Comparison of ENCODE assay signal across 27 cellular contexts in the genomic region with DNA sequence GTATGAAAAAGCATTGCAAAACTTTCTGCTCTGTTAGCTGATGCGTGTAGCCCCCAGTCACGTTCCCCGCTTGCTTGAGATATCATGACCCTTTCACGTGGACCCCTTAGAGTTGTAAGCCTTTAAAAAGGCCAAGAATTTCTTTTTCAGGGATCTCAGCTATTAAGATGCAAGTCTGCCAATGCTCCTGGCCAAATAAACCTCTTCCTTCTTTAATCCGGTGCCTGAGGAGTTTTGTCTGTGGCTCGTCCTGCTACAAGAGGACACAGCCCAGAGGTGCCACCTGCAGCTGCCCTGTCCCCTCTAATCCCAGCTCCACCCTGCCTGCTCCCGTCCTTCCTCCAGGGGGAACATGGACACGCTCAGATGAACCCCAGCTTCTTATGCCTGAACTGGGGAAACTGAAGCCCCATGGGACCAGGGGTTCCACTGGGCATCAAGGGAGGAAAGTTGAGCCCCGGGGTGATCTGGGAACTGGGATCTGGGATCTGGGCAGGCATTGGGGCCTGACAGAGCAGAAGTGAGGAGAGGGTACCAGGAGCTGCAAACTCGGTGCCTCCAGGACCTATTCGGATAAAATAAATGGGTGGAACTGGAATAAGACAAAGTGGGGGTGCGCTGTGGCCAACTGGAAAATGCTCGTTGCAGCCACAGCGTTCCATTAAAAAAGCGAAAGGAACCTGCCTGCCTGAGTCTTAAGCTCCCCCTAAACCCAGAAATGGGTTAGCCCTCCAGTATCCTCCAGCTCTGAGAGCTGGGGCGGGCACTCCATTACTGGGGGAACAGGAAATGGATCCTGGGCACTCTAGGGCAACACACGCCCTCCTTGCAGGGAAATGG. TPM values are rescaled to one million over a fixed set of nuclear protein-coding genes. Genes with fewer than 3 reads are reported as not detected.
A peak's percentile ranks its signal among the peaks of the same experiment; 100 is the strongest.
DNase-seq lines count a peak whose midpoint lies in the region; ATAC-seq and TF ChIP-seq lines count a peak whose summit lies in the region.
"Had no signal": no experiment of that assay in that cellular context is flagged by ENCODE, and none has a peak within 500 bp of the region (broad histone marks: within the 10 kb centered on the region; RNA-seq: fewer than 3 reads in every experiment).

No MANE protein-coding gene starts in this region.

- ATAC-seq in GM23338 = peak; percentile 23
- ATAC-seq in WTC11 = peak; percentile 51
- ATAC-seq in GM18498 (IDR thresholded peaks at IDR 0.05; ENCODE audit: unreplicated experiment) = no peak
- ATAC-seq: activated CD4-positive, alpha-beta T cell treated with anti-CD3 and anti-CD28 coated beads for 36 hours; activated T-cell treated with anti-CD3 and anti-CD28 coated beads, Interleukin-2, amount 50 U/mL, for 4 hours; esophagus mucosa; PC-3 had no signal

- H2BK12ac ChIP-seq in mesenchymal stem cell (ENCODE audit: low read length in 2 of 2) = no peak overlapping the region

- no peak overlapping the region for H2BK120ac ChIP-seq in mesenchymal stem cell (ENCODE audit: low read depth, low read length)

- H2AFZ ChIP-seq in GM23338 (no peak overlapping the region), mesenchymal stem cell (ENCODE audit: low read depth, low read length) (no peak overlapping the region)
- H2AFZ ChIP-seq: hepatocyte had no signal

- no peak overlapping the region for H3K4ac ChIP-seq in mesenchymal stem cell (ENCODE audit: low read depth in 1 of 2, low read length in 2 of 2)

- no peaks in the 10 kb centered on the region for H3K9me3 ChIP-seq in mesenchymal stem cell (ENCODE audit: control insufficient read depth, low read length)
- H3K9me3 ChIP-seq: prostate gland had no signal

- H3K18ac ChIP-seq in mesenchymal stem cell (ENCODE audit: low read depth in 1 of 2, low read length in 2 of 2) = no peak overlapping the region

- H3K9me2 ChIP-seq in GM23338 (ENCODE audit: insufficient read depth) = no peaks in the 10 kb centered on the region

- WGBS in mesenchymal stem cell = 94% methylated on average over 17 of the region's 17 CpGs

- POLR2A ChIA-PET in WTC11 (lab: Charles Lee) = interaction anchor here (0.6 to 3.0 kb wide), 8 partner anchors 11 to 323 kb away, joined by 3 to 23 read pairs (median 5); a partner anchor contains a TSS

- DNase-seq in GM23338 (ENCODE audit: low spot score) (peak; percentile 66), WTC11 (ENCODE audit: low spot score) (no peak), mesenchymal stem cell (no peak), NCI-H524 (lab: John Stamatoyannopoulos, UW) (no peak), cortex of kidney (lab: John Stamatoyannopoulos, UW) (no peak)
- DNase-seq: activated CD4-positive, alpha-beta T cell treated with anti-CD3 and anti-CD28 coated beads for 36 hours; activated CD8-positive, alpha-beta memory T cell treated with anti-CD3 and anti-CD28 coated beads for 24 hours; activated naive CD4-positive, alpha-beta T cell treated with Interleukin-2 at 50 U/mL for 16 hours; activated T-cell treated with anti-CD3 and anti-CD28 coated beads, Interleukin-2, amount 50 U/mL, for 4 hours; CD4-positive, CD25-positive, alpha-beta regulatory T cell; central memory CD4-positive, alpha-beta T cell; foreskin melanocyte; HCEC 1CT; islet precursor cell; NCI-H1105 treated with DMSO at 0.1 percent for 48 hours; NCI-H2081; NCI-H345; PC-3; SHP77; SW 1271 had no signal

- no peak overlapping the region for H4K91ac ChIP-seq in mesenchymal stem cell (ENCODE audit: low read length)

- H3K9ac ChIP-seq in mesenchymal stem cell (ENCODE audit: low read length) = no peak overlapping the region

- peaks cover 15% of the 10 kb centered on the region for H3K9me3 Mint-ChIP-seq in GM23338
- peaks cover 12% of the 10 kb centered on the region for H3K9me3 Mint-ChIP-seq in WTC11
- H3K9me3 Mint-ChIP-seq: activated T-cell treated with anti-CD3 and anti-CD28 coated beads, Interleukin-2, amount 50 U/mL, for 4 hours had no signal

- no peaks in the 10 kb centered on the region; the same call in 1 of the 2 replicates for H4K20me1 ChIP-seq in GM23338 (replicated peaks; ENCODE audit: insufficient read depth)

- H2BK5ac ChIP-seq in mesenchymal stem cell (ENCODE audit: low read depth, low read length, poor library complexity, severe bottlenecking) = no peak overlapping the region

- H3K36me3 Mint-ChIP-seq in GM23338 (ENCODE audit: low read depth) (peaks cover 36% of the 10 kb centered on the region), WTC11 (peaks cover 30% of the 10 kb centered on the region)
- H3K36me3 Mint-ChIP-seq: CD4-positive, CD25-positive, alpha-beta regulatory T cell had no signal

- H3K4me1 ChIP-seq in GM23338 (ENCODE audit: insufficient read depth) = peaks cover 22% of the 10 kb centered on the region
- H3K4me1 ChIP-seq in mesenchymal stem cell (ENCODE audit: control insufficient read depth, insufficient read depth, low read depth, low read length) = peaks cover 35% of the 10 kb centered on the region
- H3K4me1 ChIP-seq: prostate gland had no signal

- H3K4me3 Mint-ChIP-seq in GM23338 (no peak overlapping the region; the same call in 2 of the 3 replicates), WTC11 (no peak overlapping the region)
- H3K4me3 Mint-ChIP-seq: activated CD4-positive, alpha-beta T cell treated with anti-CD3 and anti-CD28 coated beads for 36 hours; activated T-cell treated with anti-CD3 and anti-CD28 coated beads, Interleukin-2, amount 50 U/mL, for 4 hours had no signal

- H2AK5ac ChIP-seq in mesenchymal stem cell (ENCODE audit: low read length, severe bottlenecking) = peak overlapping the region; percentile 9

- H3K27ac Mint-ChIP-seq in GM23338 = no peak overlapping the region
- peak overlapping the region; percentile 77 for H3K27ac Mint-ChIP-seq in WTC11
- H3K27ac Mint-ChIP-seq: activated CD4-positive, alpha-beta T cell treated with anti-CD3 and anti-CD28 coated beads for 36 hours had no signal

- H3K4me1 Mint-ChIP-seq in GM23338 = peaks cover 29% of the 10 kb centered on the region
- peaks cover 38% of the 10 kb centered on the region for H3K4me1 Mint-ChIP-seq in WTC11

- TF ChIP-seq CTCF in GM23338 (conservative IDR thresholded peaks at IDR 0.05; ENCODE audit: low read depth in 2 of 2) (peak; percentile 12 to 24; a peak in 2 of 4 replicates), WTC11 (IDR thresholded peaks at IDR 0.05) (no peak)

- peaks cover 9% of the 10 kb centered on the region for H3K79me2 ChIP-seq in GM23338 (replicated peaks; ENCODE audit: insufficient read depth)

- H3K4me3 ChIP-seq in GM23338 (no peak overlapping the region), mesenchymal stem cell (ENCODE audit: insufficient read depth in 1 of 2, low read depth in 1 of 2, low read length in 2 of 2) (no peak overlapping the region)
- H3K4me3 ChIP-seq: hepatocyte, prostate gland had no signal

- H3K36me3 ChIP-seq in GM23338 (ENCODE audit: insufficient read depth) = 0 out of 2 replicates have a peak, but pooled peaks cover 4% of the 10 kb centered on the region
- peaks cover 7 to 47% of the 10 kb centered on the region in 2 experiments for H3K36me3 ChIP-seq in mesenchymal stem cell (ENCODE audit: control insufficient read depth in 1 of 2, insufficient read depth in 2 of 2, low read depth in 1 of 2, low read length in 2 of 2)
- H3K36me3 ChIP-seq: prostate gland had no signal

- 0 out of 2 replicates have a peak overlapping the region, but pooled peaks have one; percentile 66 for H3K27ac ChIP-seq in GM23338 (ENCODE audit: low read depth)
- H3K27ac ChIP-seq in mesenchymal stem cell (ENCODE audit: low read length, poor library complexity, severe bottlenecking) = no peak overlapping the region
- H3K27ac ChIP-seq: hepatocyte, HL-60, prostate gland had no signal

- CTCF ChIA-PET in WTC11 (lab: Charles Lee) = interaction anchor here (0.7 to 5.3 kb wide), 17 partner anchors 10 to 357 kb away, joined by 3 to 73 read pairs (median 4); a partner anchor contains a TSS

- H3K79me1 ChIP-seq in mesenchymal stem cell (replicated peaks; ENCODE audit: low read length, poor library complexity, severe bottlenecking) = peaks cover 12% of the 10 kb centered on the region

- no peak overlapping the region for H3K23ac ChIP-seq in mesenchymal stem cell (ENCODE audit: low read length in 2 of 2)

- no peak overlapping the region for H3K14ac ChIP-seq in mesenchymal stem cell (ENCODE audit: low read length in 2 of 2)

- H3F3A ChIP-seq in GM23338 (replicated peaks; ENCODE audit: low read depth) = peaks cover 22% of the 10 kb centered on the region

- H3K4me2 ChIP-seq in GM23338 = peak overlapping the region; percentile 45; the same call in 1 of the 2 replicates
- no peak overlapping the region for H3K4me2 ChIP-seq in mesenchymal stem cell (ENCODE audit: low read length, poor library complexity, severe bottlenecking)
- H3K4me2 ChIP-seq: hepatocyte had no signal

- no peak overlapping the region for H4K8ac ChIP-seq in mesenchymal stem cell (ENCODE audit: low read length)

- peaks cover 21% of the 10 kb centered on the region for H3K27me3 Mint-ChIP-seq in GM23338 (ENCODE audit: insufficient read depth, low read depth, poor library complexity)
- no peaks in the 10 kb centered on the region for H3K27me3 Mint-ChIP-seq in WTC11 (ENCODE audit: low read depth)
- H3K27me3 Mint-ChIP-seq: activated CD4-positive, alpha-beta T cell treated with anti-CD3 and anti-CD28 coated beads for 36 hours had no signal

- H3K27me3 ChIP-seq in GM23338 (ENCODE audit: insufficient read depth) (no peaks in the 10 kb centered on the region), mesenchymal stem cell (ENCODE audit: control insufficient read depth in 1 of 2, insufficient read depth in 1 of 2, low read length in 2 of 2) (peaks cover 0 to 3% of the 10 kb centered on the region in 2 experiments)
- H3K27me3 ChIP-seq: hepatocyte had no signal

- no peak overlapping the region for H2BK15ac ChIP-seq in mesenchymal stem cell (ENCODE audit: low read depth, poor library complexity, severe bottlenecking)

TF ChIP-seq in GM23338, 12 proteins besides CTCF, POLR2A, EP300 and RAD21 (continues in another document):
- TF ChIP-seq NANOG (IDR thresholded peaks at IDR 0.05; ENCODE audit: borderline replicate concordance) = no peak

TF ChIP-seq in WTC11, 78 proteins besides CTCF, POLR2A, EP300 and RAD21 (continues in another document):
- TF ChIP-seq JAZF1 (CRISPR knock-in tag; IDR thresholded peaks at IDR 0.05) (no peak), GTF2I (CRISPR knock-in tag; conservative IDR thresholded peaks at IDR 0.05) (no peak)

RNA-seq across cellular contexts. Expression of a gene that starts 19.7 kb away (rescaled TPM):
- total RNA-seq in GM23338 (2014; rRNA removed; shearing (Covaris generic)) = 102 and 128 TPM in 2 replicates
- 65.4 and 79.1 TPM in 2 replicates for polyA plus RNA-seq in GM23338 (2016; fragmentation: Nextera tagmentation; extraction: Ambion mirVana)
- 138 to 187 TPM (median 182 TPM) in 3 replicates for total RNA-seq in WTC11 (2021)
- polyA plus RNA-seq in mesenchymal stem cell (2013, experiment 1 of 2) = 326 TPM
- 319 TPM for polyA plus RNA-seq in mesenchymal stem cell (2013, experiment 2 of 2)

RNA-seq across cellular contexts. Expression of a gene that starts 35.7 kb away (rescaled TPM):
- total RNA-seq in GM23338 (2014; rRNA removed; shearing (Covaris generic)) = 2.1 and 2.3 TPM in 2 replicates
- 0.52 and 0.82 TPM in 2 replicates for polyA plus RNA-seq in GM23338 (2016; fragmentation: Nextera tagmentation; extraction: Ambion mirVana)
- 2.3 to 2.4 TPM (median 2.3 TPM) in 3 replicates for total RNA-seq in WTC11 (2021)
- 0.01 TPM for polyA plus RNA-seq in mesenchymal stem cell (2013, experiment 1 of 2)
- not detected for polyA plus RNA-seq in mesenchymal stem cell (2013, experiment 2 of 2)
- total RNA-seq: PC-3 had no signal

RNA-seq across cellular contexts. Expression of a gene that starts 47.1 kb away (rescaled TPM):
- total RNA-seq in GM23338 (2014; rRNA removed; shearing (Covaris generic)) = not detected in 2 replicates
- polyA plus RNA-seq in GM23338 (2016; fragmentation: Nextera tagmentation; extraction: Ambion mirVana) = 2.0 and 3.2 TPM in 2 replicates
- total RNA-seq in WTC11 (2021) = 0.09 to 0.14 TPM (median 0.11 TPM) in 3 replicates
- polyA plus RNA-seq in mesenchymal stem cell (2013, experiment 1 of 2) = not detected
- polyA plus RNA-seq in mesenchymal stem cell (2013, experiment 2 of 2) = not detected
- total RNA-seq: G401, PC-3, temporal lobe had no signal
